In the genomic region with DNA sequence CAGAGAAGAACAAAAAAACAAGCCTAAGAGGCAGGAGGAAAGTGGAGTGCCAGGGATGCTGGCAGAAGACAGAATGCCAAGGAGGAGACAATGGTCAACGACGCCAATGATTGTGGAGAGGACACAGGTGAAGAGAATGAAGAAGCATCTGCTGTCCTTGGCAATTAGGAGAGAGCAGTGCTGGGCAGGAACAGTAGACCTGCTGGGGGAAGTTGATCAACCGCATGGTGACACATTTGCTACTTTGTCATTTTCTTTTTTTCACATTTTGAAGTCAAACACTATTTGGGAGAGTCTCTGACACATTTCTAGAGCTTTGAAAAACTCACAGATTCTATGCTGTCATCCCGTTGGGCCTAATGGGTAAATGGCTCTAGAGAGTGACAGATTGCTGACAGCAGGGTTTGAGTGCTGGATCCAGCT, we compare ENCODE assay signal across 14 cellular contexts. TPM values are rescaled to one million over a fixed set of nuclear protein-coding genes. Genes with fewer than 3 reads are reported as not detected.
DNase-seq lines count a peak whose midpoint lies in the region; ATAC-seq and TF ChIP-seq lines count a peak whose summit lies in the region.
"Had no signal": no experiment of that assay in that cellular context is flagged by ENCODE, and none has a peak within 500 bp of the region (broad histone marks: within the 10 kb centered on the region; RNA-seq: fewer than 3 reads in every experiment).

No MANE protein-coding gene starts in this region.

- peaks cover 6% of the 10 kb centered on the region for H3K36me3 Mint-ChIP-seq in effector memory CD8-positive, alpha-beta T cell (ENCODE audit: insufficient read depth)

- no peak overlapping the region for H3K27ac ChIP-seq in prostate gland
- no peak overlapping the region for H3K27ac ChIP-seq in upper lobe of left lung
- H3K27ac ChIP-seq: left lung, Peyer's patch, tibial nerve had no signal

- DNase-seq in GM13976 (ENCODE audit: low spot score) (peak; percentile 62), prostate gland (ENCODE audit: low spot score) (no peak), DMS53 treated with DMSO at 0.1 percent for 48 hours (lab: John Stamatoyannopoulos, UW; ENCODE audit: unreplicated experiment) (no peak), upper lobe of left lung (no peak), amniotic stem cell (lab: John Stamatoyannopoulos, UW) (no peak)
- DNase-seq in effector memory CD8-positive, alpha-beta T cell, result no peak
- DNase-seq: anterior cingulate cortex, left lung, spleen had no signal

- no peaks in the 10 kb centered on the region for H3K27me3 Mint-ChIP-seq in effector memory CD8-positive, alpha-beta T cell

- in situ Hi-C loops in GM13976 (cut with MboI; ENCODE audit: low sequenced_read_pairs, unreplicated experiment), result no loop called here

- no peaks in the 10 kb centered on the region for H3K9me3 ChIP-seq in prostate gland
- no peaks in the 10 kb centered on the region for H3K9me3 ChIP-seq in upper lobe of left lung
- H3K9me3 ChIP-seq: left lung, Peyer's patch, spleen had no signal

- ATAC-seq in GM19452 (IDR thresholded peaks at IDR 0.05; ENCODE audit: unreplicated experiment) (peak; percentile 56), HG03439 (IDR thresholded peaks at IDR 0.05; ENCODE audit: unreplicated experiment) (peak; percentile 43), upper lobe of left lung (ENCODE audit: low FRiP score in 2 of 2) (no peak)
- ATAC-seq in effector memory CD8-positive, alpha-beta T cell (replicated peaks), result peak; percentile 67
- ATAC-seq: left lung had no signal

- H3K4me3 Mint-ChIP-seq in effector memory CD8-positive, alpha-beta T cell, result peak overlapping the region; percentile 78 to 83
- H3K4me3 Mint-ChIP-seq: neural crest cell had no signal

- H3K4me1 ChIP-seq in prostate gland (replicated peaks), result no peaks in the 10 kb centered on the region
- peaks cover 0 to 11% (median 4%) of the 10 kb centered on the region in 4 donors for H3K4me1 ChIP-seq in upper lobe of left lung
- H3K4me1 ChIP-seq: Peyer's patch had no signal

- H3K9me3 Mint-ChIP-seq in effector memory CD8-positive, alpha-beta T cell, result no peaks in the 10 kb centered on the region
- H3K9me3 Mint-ChIP-seq: neural crest cell had no signal

- peak overlapping the region; percentile 58 to 83 for H3K27ac Mint-ChIP-seq in effector memory CD8-positive, alpha-beta T cell

- no peak for TF ChIP-seq EP300 in upper lobe of left lung (IDR thresholded peaks at IDR 0.05)

- intact Hi-C loops in prostate gland (cut with DNase I), result no loop called here

- TF ChIP-seq CTCF in GM13976 (IDR thresholded peaks at IDR 0.05; ENCODE audit: borderline replicate concordance, control extremely low read depth, extremely low read depth, insufficient read depth, missing control alignments) (no peak), prostate gland (IDR thresholded peaks at IDR 0.05) (no peak), upper lobe of left lung (IDR thresholded peaks at IDR 0.05) (no peak)

- H3K27me3 ChIP-seq in prostate gland (replicated peaks; ENCODE audit: insufficient read depth), result no peaks in the 10 kb centered on the region
- no peaks in the 10 kb centered on the region for H3K27me3 ChIP-seq in upper lobe of left lung
- H3K27me3 ChIP-seq: Peyer's patch had no signal

- 81% methylated on average over 4 of the region's 4 CpGs for WGBS in prostate gland
- 64 to 74% methylated on average over 4 of the region's 4 CpGs for WGBS in upper lobe of left lung, 2 donors

- peaks cover 26 to 33% of the 10 kb centered on the region in 2 donors for H3K4me1 Mint-ChIP-seq in effector memory CD8-positive, alpha-beta T cell (ENCODE audit: low read depth in 2 of 2)

- H3K4me3 ChIP-seq in prostate gland, result no peak overlapping the region
- no peak overlapping the region for H3K4me3 ChIP-seq in upper lobe of left lung
- H3K4me3 ChIP-seq: left lung, Peyer's patch, spleen, tibial nerve had no signal

- TF ChIP-seq POLR2A in prostate gland (IDR thresholded peaks at IDR 0.05), result no peak
- no peak for TF ChIP-seq POLR2A in upper lobe of left lung (IDR thresholded peaks at IDR 0.05)

- H3K36me3 ChIP-seq in prostate gland (no peaks in the 10 kb centered on the region), upper lobe of left lung (no peaks in the 10 kb centered on the region)
- H3K36me3 ChIP-seq: left lung, Peyer's patch, spleen, tibial nerve had no signal

RNA-seq across cellular contexts. Expression of a gene that starts 1.1 kb away (rescaled TPM):
- total RNA-seq in prostate gland (1 to 10 TPM in 1 of 2 donors, under 1 TPM in 1; 0.18 to 2.6 TPM), upper lobe of left lung (1 to 10 TPM; 1.1 to 4.2 (median 2.4) TPM)
- total RNA-seq: neural crest cell had no signal

Comparison
In these comparisons a context has a peak if more than half of its experiments do, and no peak if none do; other contexts are left out.
1. ATAC-seq: peak in GM19452 (single experiment), HG03439 (single experiment) and effector memory CD8-positive, alpha-beta T cell (single experiment); none in upper lobe of left lung (0 of 2).